In genomic region chr17:46262271-46262670, GRCh38 we compare ENCODE assay signal across 2 cellular contexts.
A peak's percentile ranks its signal among the peaks of the same experiment; 100 is the strongest.
TF ChIP-seq lines count a peak whose summit lies in the region.

No MANE protein-coding gene starts in this region.

TF ChIP-seq in IMR-90, 13 proteins besides CTCF, POLR2A, EP300 and RAD21 (continued from another document):
- no peak for TF ChIP-seq BHLHE40 (IDR thresholded peaks at IDR 0.05; ENCODE audit: low read depth, low read length)
- no peak for TF ChIP-seq RCOR1 (IDR thresholded peaks at IDR 0.05; ENCODE audit: insufficient replicate concordance, low read length)
- no peak for TF ChIP-seq CEBPB (IDR thresholded peaks at IDR 0.05; ENCODE audit: low read depth, low read length)
- no peak for TF ChIP-seq SMC3 (IDR thresholded peaks at IDR 0.05; ENCODE audit: low read depth, low read length)
- no peak for TF ChIP-seq MAFK (IDR thresholded peaks at IDR 0.05; ENCODE audit: low read depth, low read length)
- TF ChIP-seq MAZ (IDR thresholded peaks at IDR 0.05; ENCODE audit: borderline replicate concordance, low read depth, low read length): no peak
- no peak for TF ChIP-seq USF2 (IDR thresholded peaks at IDR 0.05; ENCODE audit: low read depth, low read length)
- no peak for TF ChIP-seq NFE2L2 (IDR thresholded peaks at IDR 0.05; ENCODE audit: low read depth, low read length)
- TF ChIP-seq RFX5 (IDR thresholded peaks at IDR 0.05; ENCODE audit: low read depth, low read length): no peak
- no peak for TF ChIP-seq MXI1 (IDR thresholded peaks at IDR 0.05; ENCODE audit: borderline replicate concordance, low read depth, low read length)
- TF ChIP-seq, protein P1, sequence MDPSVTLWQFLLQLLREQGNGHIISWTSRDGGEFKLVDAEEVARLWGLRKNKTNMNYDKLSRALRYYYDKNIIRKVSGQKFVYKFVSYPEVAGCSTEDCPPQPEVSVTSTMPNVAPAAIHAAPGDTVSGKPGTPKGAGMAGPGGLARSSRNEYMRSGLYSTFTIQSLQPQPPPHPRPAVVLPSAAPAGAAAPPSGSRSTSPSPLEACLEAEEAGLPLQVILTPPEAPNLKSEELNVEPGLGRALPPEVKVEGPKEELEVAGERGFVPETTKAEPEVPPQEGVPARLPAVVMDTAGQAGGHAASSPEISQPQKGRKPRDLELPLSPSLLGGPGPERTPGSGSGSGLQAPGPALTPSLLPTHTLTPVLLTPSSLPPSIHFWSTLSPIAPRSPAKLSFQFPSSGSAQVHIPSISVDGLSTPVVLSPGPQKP (IDR thresholded peaks at IDR 0.05; ENCODE audit: borderline replicate concordance, low read depth, low read length): no peak

TF ChIP-seq in K562, 482 proteins besides CTCF, POLR2A, EP300 and RAD21 (continued from another document):
- TF ChIP-seq, protein P2, sequence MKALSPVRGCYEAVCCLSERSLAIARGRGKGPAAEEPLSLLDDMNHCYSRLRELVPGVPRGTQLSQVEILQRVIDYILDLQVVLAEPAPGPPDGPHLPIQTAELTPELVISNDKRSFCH (CRISPR knock-in tag; IDR thresholded peaks at IDR 0.05): 0 out of 2 replicates have a peak, but pooled peaks have one; percentile 16
- TF ChIP-seq, protein P2 (tag; IDR thresholded peaks at IDR 0.05): no peak
